Comparison of ENCODE assay signal across 1 cellular context in the genomic region with DNA sequence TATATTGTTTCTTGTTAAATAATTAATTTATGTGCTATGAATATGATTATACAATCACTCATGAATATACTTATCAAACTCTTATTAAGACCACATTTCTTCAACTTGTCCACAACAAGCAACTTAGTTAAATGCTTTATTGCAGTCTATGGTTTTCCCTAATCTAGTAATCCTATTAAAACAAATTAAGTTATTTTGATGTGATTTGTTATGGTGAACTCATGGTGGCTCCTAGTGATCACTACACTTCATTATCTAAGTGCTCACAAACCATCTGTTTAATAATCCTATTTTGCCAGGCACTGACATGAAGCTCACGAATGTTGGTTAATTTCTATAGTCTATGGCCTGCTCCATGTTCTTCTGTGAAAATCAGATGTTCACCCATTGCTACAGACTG.
A peak's percentile ranks its signal among the peaks of the same experiment; 100 is the strongest.
TF ChIP-seq lines count a peak whose summit lies in the region.

No MANE protein-coding gene starts in this region.

TF ChIP-seq in SK-N-SH treated with all-trans-retinoic acid at 6 μM for 48 hours, 23 proteins besides CTCF, POLR2A, EP300 and RAD21 (continued from another document):
- TF ChIP-seq, protein P1, sequence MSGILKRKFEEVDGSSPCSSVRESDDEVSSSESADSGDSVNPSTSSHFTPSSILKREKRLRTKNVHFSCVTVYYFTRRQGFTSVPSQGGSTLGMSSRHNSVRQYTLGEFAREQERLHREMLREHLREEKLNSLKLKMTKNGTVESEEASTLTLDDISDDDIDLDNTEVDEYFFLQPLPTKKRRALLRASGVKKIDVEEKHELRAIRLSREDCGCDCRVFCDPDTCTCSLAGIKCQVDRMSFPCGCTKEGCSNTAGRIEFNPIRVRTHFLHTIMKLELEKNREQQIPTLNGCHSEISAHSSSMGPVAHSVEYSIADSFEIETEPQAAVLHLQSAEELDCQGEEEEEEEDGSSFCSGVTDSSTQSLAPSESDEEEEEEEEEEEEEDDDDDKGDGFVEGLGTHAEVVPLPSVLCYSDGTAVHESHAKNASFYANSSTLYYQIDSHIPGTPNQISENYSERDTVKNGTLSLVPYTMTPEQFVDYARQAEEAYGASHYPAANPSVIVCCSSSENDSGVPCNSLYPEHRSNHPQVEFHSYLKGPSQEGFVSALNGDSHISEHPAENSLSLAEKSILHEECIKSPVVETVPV (CRISPR knock-in tag; IDR thresholded peaks at IDR 0.05): no peak; the same call in 1 of the 2 replicates
- no peak for TF ChIP-seq TOX (CRISPR knock-in tag; IDR thresholded peaks at IDR 0.05; ENCODE audit: borderline replicate concordance)
- no peak for TF ChIP-seq OSR1 (CRISPR knock-in tag; IDR thresholded peaks at IDR 0.05)
- TF ChIP-seq GLIS3 (CRISPR knock-in tag; IDR thresholded peaks at IDR 0.05): no peak
- TF ChIP-seq ZNF8 (CRISPR knock-in tag; IDR thresholded peaks at IDR 0.05): no peak
- peak; percentile 34; the same call in 1 of the 2 replicates for TF ChIP-seq ZC3H10 (CRISPR knock-in tag; IDR thresholded peaks at IDR 0.05)
- no peak for TF ChIP-seq SNAI2 (CRISPR knock-in tag; IDR thresholded peaks at IDR 0.05)
- TF ChIP-seq ARNTL (CRISPR knock-in tag; IDR thresholded peaks at IDR 0.05; ENCODE audit: borderline replicate concordance, low read depth): no peak
- no peak; the same call in 1 of the 2 replicates for TF ChIP-seq PATZ1 (CRISPR knock-in tag; IDR thresholded peaks at IDR 0.05; ENCODE audit: borderline replicate concordance)
- TF ChIP-seq RARB (CRISPR knock-in tag; IDR thresholded peaks at IDR 0.05): no peak
- TF ChIP-seq ZFP3 (CRISPR knock-in tag; IDR thresholded peaks at IDR 0.05): no peak
- TF ChIP-seq BACH2 (CRISPR knock-in tag; IDR thresholded peaks at IDR 0.05; ENCODE audit: borderline replicate concordance): no peak
- TF ChIP-seq ZNF70 (CRISPR knock-in tag; IDR thresholded peaks at IDR 0.05): no peak
- no peak for TF ChIP-seq ZNF565 (CRISPR knock-in tag; conservative IDR thresholded peaks at IDR 0.05; ENCODE audit: low read depth)
- TF ChIP-seq ISL1 (CRISPR knock-in tag; IDR thresholded peaks at IDR 0.05): peak; percentile 73
- no peak for TF ChIP-seq PPARA (CRISPR knock-in tag; IDR thresholded peaks at IDR 0.05; ENCODE audit: borderline replicate concordance)
